Comparison of ENCODE assay signal across 14 cellular contexts in the genomic region with DNA sequence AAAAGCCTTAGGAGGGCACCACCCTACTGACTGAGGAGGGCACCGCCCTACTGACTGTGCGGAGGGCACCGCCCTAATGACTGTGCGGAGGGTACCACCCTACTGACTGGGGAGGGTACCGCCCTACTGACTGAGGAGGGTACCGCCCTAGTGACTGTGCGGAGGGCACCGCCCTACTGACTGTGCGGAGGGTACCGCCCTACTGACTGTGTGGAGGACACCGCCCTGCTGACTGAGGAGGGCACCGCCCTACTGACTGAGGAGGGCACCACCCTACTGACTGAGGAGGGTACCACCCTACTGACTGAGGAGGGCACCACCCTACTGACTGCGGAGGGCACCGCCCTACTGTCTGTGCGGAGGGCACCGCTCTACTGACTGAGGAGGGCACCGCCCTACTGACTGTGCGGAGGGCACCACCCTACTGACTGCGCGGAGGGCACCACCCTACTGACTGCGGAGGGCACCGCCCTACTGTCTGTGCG.
A peak's percentile ranks its signal among the peaks of the same experiment; 100 is the strongest.
DNase-seq lines count a peak whose midpoint lies in the region; ATAC-seq, FAIRE-seq and TF ChIP-seq lines count a peak whose summit lies in the region.
"Had no signal": no experiment of that assay in that cellular context is flagged by ENCODE, and none has a peak within 500 bp of the region (broad histone marks: within the 10 kb centered on the region; RNA-seq: fewer than 3 reads in every experiment).

No MANE protein-coding gene starts in this region.

- H3K9me2 ChIP-seq in PC-9 (ENCODE audit: insufficient read depth): no peaks in the 10 kb centered on the region

- peak overlapping the region; percentile 56 for H3K4me2 ChIP-seq in PC-9

- H3K79me2 ChIP-seq in PC-9 (ENCODE audit: low read depth): no peaks in the 10 kb centered on the region

- peaks cover 17% of the 10 kb centered on the region for H3F3A ChIP-seq in PC-9 (ENCODE audit: insufficient read depth, low read depth)

- intact Hi-C loops in PC-9 (cut with micrococcal nuclease; ENCODE audit: unreplicated experiment): loop anchor here (1.0 to 10.0 kb wide), 2 partner anchors 176 to 261 kb away; a partner anchor contains a TSS
- intact Hi-C loops in lower leg skin (cut with DNase I; ENCODE audit: low total_unique reads): no loop called here

- FAIRE-seq in A204.1 (lab: Jason Lieb, UNC) (peak; percentile 80), bronchial epithelial cell (lab: Jason Lieb, UNC) (no peak)

- WGBS in lower leg skin, 2 donors: 28 to 62% methylated on average over 4 to 13 of the region's 23 CpGs

- TF ChIP-seq CTCF in PC-9 (conservative IDR thresholded peaks at IDR 0.05): no peak
- no peak for TF ChIP-seq CTCF in bronchial epithelial cell (IDR thresholded peaks at IDR 0.05; ENCODE audit: insufficient read depth, low read length, severe bottlenecking)
- TF ChIP-seq CTCF in lower leg skin (IDR thresholded peaks at IDR 0.05): no peak

- H3K4me3 ChIP-seq in PC-9 (no peak overlapping the region; the same call in 1 of the 2 replicates), bronchial epithelial cell (ENCODE audit: low read depth, low read length) (no peak overlapping the region), lower leg skin (ENCODE audit: low read depth, poor library complexity, severe bottlenecking) (no peak overlapping the region)
- H3K4me3 ChIP-seq: SJSA1 had no signal

- peak; percentile 28 for DNase-seq in DMS153 treated with DMSO at 0.1 percent for 48 hours (lab: John Stamatoyannopoulos, UW; ENCODE audit: unreplicated experiment)
- DNase-seq in PC-9: peak; percentile 66 to 78
- peak; percentile 36 for DNase-seq in bronchial epithelial cell (ENCODE audit: low read depth)
- no peak for DNase-seq in NCI-H1436 treated with DMSO at 0.1 percent for 48 hours (lab: John Stamatoyannopoulos, UW)
- no peak for DNase-seq in putamen (ENCODE audit: low spot score)
- no peak for DNase-seq in lower leg skin (ENCODE audit: low spot score in 2 of 2)
- DNase-seq: activated CD8-positive, alpha-beta memory T cell treated with anti-CD3 and anti-CD28 coated beads, Interleukin-2, amount 50 U/mL, for 48 hours; H7; KG1 had no signal

- peaks cover 11% of the 10 kb centered on the region; the same call in 1 of the 2 replicates for H4K20me1 ChIP-seq in PC-9 (ENCODE audit: insufficient read depth)

- no TSS peak for BruUV-seq in PC-9 (replicated peaks; lab: Mats Ljungman, UMichigan)

- ATAC-seq in HG03108 (IDR thresholded peaks at IDR 0.05; ENCODE audit: unreplicated experiment): no peak

- H2AFZ ChIP-seq in PC-9: no peak overlapping the region

- CTCF ChIA-PET in PC-9 (lab: Charles Lee): no interaction called here

- no peaks in the 10 kb centered on the region for H3K9me3 ChIP-seq in PC-9 (ENCODE audit: insufficient read depth, low read depth)
- H3K9me3 ChIP-seq: esophagus muscularis mucosa, SJSA1 had no signal

- no peak for TF ChIP-seq POLR2A in lower leg skin (IDR thresholded peaks at IDR 0.05)

- H3K36me3 ChIP-seq in PC-9 (ENCODE audit: low read depth) (no peaks in the 10 kb centered on the region), bronchial epithelial cell (ENCODE audit: control insufficient read depth, insufficient read depth, low read length) (no peaks in the 10 kb centered on the region)
- H3K36me3 ChIP-seq: esophagus muscularis mucosa, SJSA1 had no signal

- H3K27ac ChIP-seq in PC-9: peak overlapping the region; percentile 58
- H3K27ac ChIP-seq: C4-2B, esophagus muscularis mucosa, SJSA1 had no signal

- peaks cover 8% of the 10 kb centered on the region for H3K4me1 ChIP-seq in PC-9 (replicated peaks; ENCODE audit: insufficient read depth)
- H3K4me1 ChIP-seq: SJSA1 had no signal

- H3K27me3 ChIP-seq in PC-9 (ENCODE audit: insufficient read depth, low read depth): no peaks in the 10 kb centered on the region
- no peaks in the 10 kb centered on the region for H3K27me3 ChIP-seq in bronchial epithelial cell (ENCODE audit: control insufficient read depth, insufficient read depth, low read length)
- H3K27me3 ChIP-seq: esophagus muscularis mucosa, SJSA1 had no signal

- POLR2A ChIA-PET in PC-9 (lab: Charles Lee; ENCODE audit: unreplicated experiment): no interaction called here

Comparison
In these comparisons a context has a peak if more than half of its experiments do, and no peak if none do; other contexts are left out.
1. DNase-seq: peak in DMS153 treated with DMSO at 0.1 percent for 48 hours (single experiment), PC-9 (2 of 2) and bronchial epithelial cell (single experiment); none in NCI-H1436 treated with DMSO at 0.1 percent for 48 hours (single experiment), putamen (single experiment) and lower leg skin (0 of 2).